Comparison of ENCODE assay signal across 9 cellular contexts in the genomic region with DNA sequence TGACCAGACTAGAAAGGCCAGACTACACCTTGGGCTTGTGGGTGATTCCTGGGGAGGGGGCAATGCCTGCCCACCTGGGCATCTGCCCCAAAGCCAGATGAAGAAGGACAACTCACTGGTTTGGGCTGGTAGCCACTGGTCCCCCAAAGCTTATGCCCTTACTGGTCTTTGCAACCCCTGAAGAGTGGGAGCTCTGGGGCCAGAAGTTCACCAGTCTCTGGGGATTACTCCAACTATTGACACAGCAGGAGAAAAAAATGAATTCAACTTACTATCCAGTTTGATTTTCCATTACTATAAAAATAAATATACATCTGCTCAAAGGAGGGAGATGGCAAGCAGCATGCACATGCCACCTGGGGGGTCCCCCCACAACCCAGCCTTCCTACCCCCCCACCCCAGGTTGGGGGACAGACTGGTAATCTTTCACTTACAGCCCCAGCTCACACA. TPM values are rescaled to one million over a fixed set of nuclear protein-coding genes. Genes with fewer than 3 reads are reported as not detected.
DNase-seq lines count a peak whose midpoint lies in the region; ATAC-seq and TF ChIP-seq lines count a peak whose summit lies in the region.
"Had no signal": no experiment of that assay in that cellular context is flagged by ENCODE, and none has a peak within 500 bp of the region (broad histone marks: within the 10 kb centered on the region; RNA-seq: fewer than 3 reads in every experiment).

No MANE protein-coding gene starts in this region.

- H3K4me1 ChIP-seq in Peyer's patch = peaks cover 6 to 67% (median 19%) of the 10 kb centered on the region in 4 donors
- peaks cover 35% of the 10 kb centered on the region for H3K4me1 ChIP-seq in ovary (ENCODE audit: insufficient read depth)

- H3K4me3 Mint-ChIP-seq in CD4-positive, alpha-beta T cell = peak overlapping the region; percentile 12

- TF ChIP-seq CTCF in CD4-positive, alpha-beta T cell (IDR thresholded peaks at IDR 0.05) = no peak
- TF ChIP-seq CTCF in Peyer's patch (IDR thresholded peaks at IDR 0.05) (no peak), epithelial cell of proximal tubule (conservative IDR thresholded peaks at IDR 0.05; ENCODE audit: low read depth, low read length) (no peak), ovary (IDR thresholded peaks at IDR 0.05) (no peak)

- peaks cover 8% of the 10 kb centered on the region for H3K36me3 Mint-ChIP-seq in CD4-positive, alpha-beta T cell (ENCODE audit: low read depth)

- H3K27ac ChIP-seq in CD4-positive, alpha-beta T cell (ENCODE audit: low read depth, low read length) = no peak overlapping the region
- H3K27ac ChIP-seq in Peyer's patch (peak overlapping the region; percentile 76 to 96 (median 88)), ovary (peak overlapping the region; percentile 86 to 92)
- H3K27ac ChIP-seq: KMS-11 had no signal

- H3K36me3 ChIP-seq in Peyer's patch = no peaks in the 10 kb centered on the region
- no peaks in the 10 kb centered on the region for H3K36me3 ChIP-seq in ovary

- no peak for ATAC-seq in CD4-positive, alpha-beta T cell (ENCODE audit: poor library complexity)
- ATAC-seq in GM21390 (IDR thresholded peaks at IDR 0.05; ENCODE audit: unreplicated experiment) (no peak), HG02852 (IDR thresholded peaks at IDR 0.05; ENCODE audit: unreplicated experiment) (no peak)

- no peaks in the 10 kb centered on the region for H3K9me3 Mint-ChIP-seq in CD4-positive, alpha-beta T cell

- CTCF ChIA-PET in CD4-positive, alpha-beta T cell (lab: Charles Lee) = interaction anchor here (1.1 to 11.0 kb wide), 5 partner anchors 32 to 301 kb away, joined by 3 to 72 read pairs (median 6); no protein-coding TSS in a partner anchor

- peak overlapping the region in 3 of 4 donors; percentile 86 to 89 (median 86) for H3K4me3 ChIP-seq in Peyer's patch
- peak overlapping the region; percentile 94 for H3K4me3 ChIP-seq in epithelial cell of proximal tubule (ENCODE audit: low read depth, low read length)
- H3K4me3 ChIP-seq in ovary = peak overlapping the region; percentile 75

- POLR2A ChIA-PET in CD4-positive, alpha-beta T cell (lab: Charles Lee) = interaction anchor here (1.0 to 6.1 kb wide), 5 partner anchors 60 to 164 kb away, joined by 3 to 51 read pairs (median 4); no protein-coding TSS in a partner anchor

- no peaks in the 10 kb centered on the region for H3K27me3 Mint-ChIP-seq in CD4-positive, alpha-beta T cell

- no peaks in the 10 kb centered on the region for H3K27me3 ChIP-seq in CD4-positive, alpha-beta T cell (ENCODE audit: control insufficient read depth, insufficient read depth, low read length)
- H3K27me3 ChIP-seq in Peyer's patch (no peaks in the 10 kb centered on the region), ovary (no peaks in the 10 kb centered on the region)

- DNase-seq in CD4-positive, alpha-beta T cell = no peak
- DNase-seq in Peyer's patch = no peak
- DNase-seq in epithelial cell of proximal tubule (ENCODE audit: low read depth) = no peak
- DNase-seq in ovary = no peak
- DNase-seq in central memory CD4-positive, alpha-beta T cell = no peak
- no peak for DNase-seq in inferior parietal cortex (ENCODE audit: extremely low spot score)

- H3K27ac Mint-ChIP-seq in CD4-positive, alpha-beta T cell = peak overlapping the region; percentile 13

- H3K9me3 ChIP-seq in CD4-positive, alpha-beta T cell (ENCODE audit: control insufficient read depth, low read length) = no peaks in the 10 kb centered on the region
- no peaks in the 10 kb centered on the region for H3K9me3 ChIP-seq in Peyer's patch
- no peaks in the 10 kb centered on the region for H3K9me3 ChIP-seq in ovary

- H3K4me1 Mint-ChIP-seq in CD4-positive, alpha-beta T cell (ENCODE audit: low read depth) = peaks cover 50% of the 10 kb centered on the region

- TF ChIP-seq POLR2A in Peyer's patch (IDR thresholded peaks at IDR 0.05) (no peak), ovary (IDR thresholded peaks at IDR 0.05) (no peak)

- intact Hi-C loops in CD4-positive, alpha-beta T cell (cut with DNase I, micrococcal nuclease) = no loop called here
- intact Hi-C loops in ovary (cut with DNase I) = loop anchor here (5.0 to 10.0 kb wide), 6 partner anchors 34 to 184 kb away; a partner anchor contains a TSS

- no peak for TF ChIP-seq EP300 in ovary (IDR thresholded peaks at IDR 0.05)

RNA-seq across cellular contexts. Expression of a gene that starts 2.6 kb away (rescaled TPM):
- 10 to 100 TPM; 20.8 to 22.9 TPM for total RNA-seq in CD4-positive, alpha-beta T cell
- 10 to 100 TPM in 3 of 4 donors, 1 to 10 TPM in 1; 7.0 to 21.5 (median 12.0) TPM for total RNA-seq in Peyer's patch
- total RNA-seq in epithelial cell of proximal tubule = 7.2 and 10.8 TPM in 2 replicates
- total RNA-seq in ovary = 100 to 1,000 TPM in 3 of 7 donors, 10 to 100 TPM in 4; 11.3 to 159 (median 91.2) TPM
- 10 to 100 TPM; 11.2 to 33.2 TPM for polyA plus RNA-seq in ovary

RNA-seq across cellular contexts. Expression of a gene that starts 33.6 kb away (rescaled TPM):
- 1 to 10 TPM; 3.0 to 3.2 TPM for total RNA-seq in CD4-positive, alpha-beta T cell
- 10 to 100 TPM in 1 of 4 donors, 1 to 10 TPM in 3; 1.1 to 38.8 (median 4.7) TPM for total RNA-seq in Peyer's patch
- not detected in 2 replicates for total RNA-seq in epithelial cell of proximal tubule
- total RNA-seq in ovary = 10 to 100 TPM in 1 of 7 donors, 1 to 10 TPM in 6; 1.1 to 14.1 (median 4.2) TPM
- polyA plus RNA-seq in ovary = 1 to 10 TPM; 4.2 to 6.8 TPM

Comparison
In these comparisons a context has a peak if more than half of its experiments do, and no peak if none do; other contexts are left out.
1. intact Hi-C loops: an anchor here in ovary (5.0 to 10.0 kb wide); none called in CD4-positive, alpha-beta T cell.